Comparison of ENCODE assay signal across 8 cellular contexts in the genomic region with DNA sequence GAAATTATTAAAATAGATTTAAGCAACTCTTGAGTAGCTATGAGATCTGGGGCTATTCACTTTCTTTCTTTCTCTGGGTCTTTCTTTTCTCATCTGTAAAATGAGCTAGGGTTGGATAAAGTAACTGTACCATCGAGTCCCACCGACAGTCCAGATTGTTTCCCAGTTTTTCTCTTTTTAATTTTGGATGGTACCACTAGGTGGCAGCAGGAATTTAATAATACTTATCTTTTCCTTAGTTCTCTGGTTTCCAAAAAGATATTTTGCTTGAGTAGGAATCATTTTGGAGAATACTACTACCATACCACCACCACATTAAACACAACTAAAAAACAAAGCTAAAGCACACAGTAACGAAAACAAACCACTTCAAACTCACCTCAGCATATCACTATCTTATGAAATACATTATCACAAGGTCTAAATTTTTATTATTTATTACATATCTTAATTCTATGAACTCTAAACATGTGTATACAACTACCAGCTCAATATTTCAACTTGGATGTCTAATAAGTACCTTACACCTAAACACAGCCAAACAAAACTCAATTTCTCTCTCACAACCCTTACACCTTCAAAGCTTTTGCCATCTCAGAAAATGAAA.
DNase-seq lines count a peak whose midpoint lies in the region; ATAC-seq and TF ChIP-seq lines count a peak whose summit lies in the region.

No MANE protein-coding gene starts in this region.

- DNase-seq in NCI-H1105 treated with DMSO at 0.1 percent for 48 hours (lab: John Stamatoyannopoulos, UW) (peak; percentile 36), NCI-H1105 (lab: John Stamatoyannopoulos, UW) (no peak), NCI-H2081 treated with DMSO at 0.1 percent for 48 hours (lab: John Stamatoyannopoulos, UW) (peak; percentile 35), endothelial cell (ENCODE audit: low spot score) (no peak), retina (peak; percentile 43), MG63 (no peak)
- no peak for DNase-seq in effector CD8-positive, alpha-beta T cell (lab: John Stamatoyannopoulos, UW)

- H3K36me3 ChIP-seq in MG63 = no peaks in the 10 kb centered on the region

- H3K4me3 Mint-ChIP-seq in endothelial cell (ENCODE audit: unreplicated experiment) = no peak overlapping the region

- H3K9me3 ChIP-seq in MG63 = no peaks in the 10 kb centered on the region; the same call in 1 of the 2 replicates

- H3K27ac Mint-ChIP-seq in endothelial cell (ENCODE audit: unreplicated experiment) = no peak overlapping the region

- no peaks in the 10 kb centered on the region for H3K36me3 Mint-ChIP-seq in endothelial cell (ENCODE audit: low read depth, unreplicated experiment)

- H3K4me1 Mint-ChIP-seq in endothelial cell (ENCODE audit: unreplicated experiment) = no peaks in the 10 kb centered on the region

- no peak for ATAC-seq in GM21717 (IDR thresholded peaks at IDR 0.05; ENCODE audit: unreplicated experiment)

- no peaks in the 10 kb centered on the region; the same call in 1 of the 2 replicates for H3K27me3 ChIP-seq in MG63

- peaks cover 2% of the 10 kb centered on the region for H3K27me3 Mint-ChIP-seq in endothelial cell (ENCODE audit: unreplicated experiment)

- no peaks in the 10 kb centered on the region for H3K9me3 Mint-ChIP-seq in endothelial cell (ENCODE audit: unreplicated experiment)

- peak; percentile 82 for TF ChIP-seq CTCF in endothelial cell (IDR thresholded peaks at IDR 0.05; ENCODE audit: unreplicated experiment)

- H3K4me3 ChIP-seq in MG63 = no peak overlapping the region

Comparison
In these comparisons a context has a peak if more than half of its experiments do, and no peak if none do; other contexts are left out.
1. DNase-seq: peak in NCI-H1105 treated with DMSO at 0.1 percent for 48 hours (single experiment), NCI-H2081 treated with DMSO at 0.1 percent for 48 hours (single experiment) and retina (single experiment); none in NCI-H1105 (single experiment), endothelial cell (single experiment), MG63 (single experiment) and effector CD8-positive, alpha-beta T cell (single experiment).